In the genomic region with DNA sequence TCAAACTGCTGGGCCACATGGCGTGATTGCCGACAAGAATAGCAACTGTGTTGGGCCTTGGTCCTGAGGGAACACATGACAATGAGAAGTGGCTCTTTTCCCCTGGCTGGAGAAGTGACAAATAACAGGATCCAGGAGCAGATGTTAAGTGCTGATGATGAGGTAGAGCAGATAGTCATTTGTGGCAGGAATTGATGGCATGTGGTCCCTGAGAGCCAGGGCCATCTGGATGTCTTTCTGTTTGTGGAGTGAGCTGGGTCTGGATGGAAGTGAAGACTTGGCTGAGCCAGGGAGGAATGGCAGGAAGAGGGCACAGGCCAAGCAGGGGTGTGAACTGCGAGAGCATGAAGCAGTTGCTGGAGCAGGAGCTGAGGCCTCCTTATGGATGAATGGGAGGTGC, we compare ENCODE assay signal across 11 cellular contexts.
DNase-seq lines count a peak whose midpoint lies in the region; ATAC-seq and TF ChIP-seq lines count a peak whose summit lies in the region.
"Had no signal": no experiment of that assay in that cellular context is flagged by ENCODE, and none has a peak within 500 bp of the region (broad histone marks: within the 10 kb centered on the region; RNA-seq: fewer than 3 reads in every experiment).

No MANE protein-coding gene starts in this region.

- H3K4me3 ChIP-seq in GM23248 (no peak overlapping the region), gastrocnemius medialis (no peak overlapping the region)

- H3K9me3 ChIP-seq in GM23248 (ENCODE audit: low read depth), result no peaks in the 10 kb centered on the region
- H3K9me3 ChIP-seq in gastrocnemius medialis, result no peaks in the 10 kb centered on the region

- peaks cover 5% of the 10 kb centered on the region for H3K36me3 Mint-ChIP-seq in glutamatergic neuron (ENCODE audit: unreplicated experiment)

- TF ChIP-seq POLR2A in gastrocnemius medialis (IDR thresholded peaks at IDR 0.05) (no peak), GM18505 (IDR thresholded peaks at IDR 0.05; ENCODE audit: borderline replicate concordance, extremely low read depth, insufficient read depth, insufficient read length) (no peak)

- WGBS in GM23248 (ENCODE audit: low coverage in 1 of 2, low lambda C conversion rate in 2 of 2, missing lambda C conversion rate in 2 of 2), 2 experiments, result 59 to 64% methylated on average over 3 of the region's 3 CpGs

- peaks cover 39% of the 10 kb centered on the region for H3K79me2 ChIP-seq in GM23248 (ENCODE audit: insufficient read depth)

- H3K9me2 ChIP-seq in GM23248 (ENCODE audit: insufficient read depth), result no peaks in the 10 kb centered on the region

- no peaks in the 10 kb centered on the region for H4K20me1 ChIP-seq in GM23248 (ENCODE audit: insufficient read depth)

- H3K4me1 ChIP-seq in GM23248 (ENCODE audit: insufficient read depth), result peaks cover 59% of the 10 kb centered on the region
- peaks cover 33 to 40% of the 10 kb centered on the region in 2 donors for H3K4me1 ChIP-seq in gastrocnemius medialis

- H3K36me3 ChIP-seq in GM23248 (ENCODE audit: low read depth) (no peaks in the 10 kb centered on the region), gastrocnemius medialis (no peaks in the 10 kb centered on the region)

- peak overlapping the region; percentile 13; the same call in 1 of the 2 replicates for H3K9ac ChIP-seq in GM23248

- H3K27me3 ChIP-seq in GM23248 (replicated peaks; ENCODE audit: insufficient read depth) (no peaks in the 10 kb centered on the region), gastrocnemius medialis (no peaks in the 10 kb centered on the region)

- H2AFZ ChIP-seq in GM23248, result no peak overlapping the region

- DNase-seq in GM23248, result no peak
- peak; percentile 87 for DNase-seq in NCI-H82 (lab: John Stamatoyannopoulos, UW)
- peak; percentile 62 for DNase-seq in glutamatergic neuron
- DNase-seq in gastrocnemius medialis, result peak; percentile 36 to 56
- DNase-seq in AG08395 (ENCODE audit: low spot score), result no peak
- DNase-seq in posterior vena cava (ENCODE audit: low spot score), result no peak
- DNase-seq: H7, head of caudate nucleus, NCI-H2029 treated with DMSO at 0.1 percent for 48 hours, posterior cingulate gyrus had no signal

- peaks cover 5% of the 10 kb centered on the region for H3K27me3 Mint-ChIP-seq in glutamatergic neuron (ENCODE audit: unreplicated experiment)

- peak overlapping the region; percentile 99 for H3K27ac Mint-ChIP-seq in glutamatergic neuron (ENCODE audit: unreplicated experiment)

- H3K27ac ChIP-seq in GM23248 (peak overlapping the region; percentile 100), gastrocnemius medialis (peak overlapping the region; percentile 69 to 92 (median 79))

- peaks cover 24% of the 10 kb centered on the region for H3K4me1 Mint-ChIP-seq in glutamatergic neuron (ENCODE audit: low read depth, unreplicated experiment)

- H3F3A ChIP-seq in GM23248 (ENCODE audit: insufficient read depth), result peaks cover 41% of the 10 kb centered on the region

- intact Hi-C loops in gastrocnemius medialis (cut with DNase I; ENCODE audit: low total_unique reads) (loop anchor here (5.0 kb wide), 1 partner anchor 419 kb away; no protein-coding TSS in a partner anchor), posterior vena cava (cut with DNase I) (no loop called here)

- no peak overlapping the region for H3K4me2 ChIP-seq in GM23248 (ENCODE audit: unreplicated experiment)

- in situ Hi-C loops in GM23248 (cut with MboI) (no loop called here), gastrocnemius medialis (cut with MboI; ENCODE audit: low sequenced_read_pairs in 4 of 4) (loop anchor here in 3 of 4 donors (10.0 to 25.0 kb wide), 3 partner anchors 142 to 174 kb away; a partner anchor contains a TSS)

- TF ChIP-seq CTCF in glutamatergic neuron (IDR thresholded peaks at IDR 0.05; ENCODE audit: partially characterized antibody, unreplicated experiment), result no peak
- TF ChIP-seq CTCF in gastrocnemius medialis (IDR thresholded peaks at IDR 0.05 in 4 of 5, conservative IDR thresholded peaks at IDR 0.05 in 1 of 5), result no peak

- H3K4me3 Mint-ChIP-seq in glutamatergic neuron (ENCODE audit: unreplicated experiment), result peak overlapping the region; percentile 79

- H3K9me3 Mint-ChIP-seq in glutamatergic neuron (ENCODE audit: unreplicated experiment), result peaks cover 6% of the 10 kb centered on the region

- ATAC-seq in gastrocnemius medialis, result peak; percentile 48 to 61
- no peak for ATAC-seq in GM18505 (IDR thresholded peaks at IDR 0.05; ENCODE audit: unreplicated experiment)

Comparison
In these comparisons a context has a peak if more than half of its experiments do, and no peak if none do; other contexts are left out.
1. DNase-seq: peak in NCI-H82 (single experiment), glutamatergic neuron (single experiment) and gastrocnemius medialis (2 of 2); none in GM23248 (single experiment), AG08395 (single experiment) and posterior vena cava (single experiment).